ENCODE assay signal across 8 cellular contexts in the genomic region with DNA sequence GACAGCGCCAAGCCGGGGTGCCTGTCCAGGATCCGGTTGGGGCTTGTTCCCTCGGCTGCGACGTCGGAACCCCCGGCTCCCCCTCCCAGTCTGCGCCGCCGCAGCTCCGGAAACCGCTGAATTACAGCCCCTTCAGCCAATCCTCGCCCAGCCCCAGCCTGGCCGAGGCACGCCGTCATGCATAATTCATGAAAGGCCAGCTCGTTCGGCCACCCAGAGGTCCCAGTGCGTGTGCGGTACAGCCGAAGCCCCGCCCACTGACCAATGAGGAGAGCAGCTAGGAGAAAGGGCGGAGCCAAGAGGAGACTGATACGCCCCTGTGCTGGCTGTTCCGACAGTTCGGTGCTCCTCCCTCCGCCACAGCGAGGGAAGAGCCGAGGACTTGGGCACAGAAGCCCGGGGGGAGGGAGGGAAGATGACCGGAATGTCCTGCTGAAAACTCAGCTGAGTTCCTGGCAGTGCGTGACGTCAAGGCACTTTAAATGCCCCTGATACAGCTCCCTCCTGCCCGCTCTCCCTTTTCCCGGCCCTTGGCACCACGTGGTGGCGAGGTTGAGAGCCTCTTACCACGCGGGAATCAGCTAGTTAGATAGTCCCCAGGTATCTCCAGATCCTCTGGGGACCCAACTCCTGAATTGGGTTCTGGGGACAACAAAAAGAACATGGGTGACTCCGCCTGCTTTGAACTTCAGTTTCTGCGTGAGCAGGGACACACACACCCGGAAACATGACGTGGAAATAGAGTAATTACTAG. TPM values are rescaled to one million over a fixed set of nuclear protein-coding genes. Genes with fewer than 3 reads are reported as not detected.
DNase-seq lines count a peak whose midpoint lies in the region; ATAC-seq, FAIRE-seq and TF ChIP-seq lines count a peak whose summit lies in the region.

Gene STAT3, minus strand, starts transcription at position 62 of the 754 bp plus-strand sequence. CDS start 39,926 bp downstream, outside the sequence.

- H3K9me3 ChIP-seq in Loucy (ENCODE audit: insufficient read depth, low read depth, low read length), result no peaks in the 10 kb centered on the region

- peaks cover 38% of the 10 kb centered on the region for H4K20me1 ChIP-seq in Loucy (ENCODE audit: insufficient read depth, low read length, poor library complexity, severe bottlenecking)

- peak; percentile 81 for TF ChIP-seq POLR2A in H54 (IDR thresholded peaks at IDR 0.05; ENCODE audit: low read depth, low read length)

- peak within 1 kb of the TSS; percentile 97 for H3K9ac ChIP-seq in Loucy (ENCODE audit: low read depth, low read length, poor library complexity, severe bottlenecking)

- H3K79me2 ChIP-seq in Loucy (ENCODE audit: insufficient read depth, low read length), result peaks cover 45% of the 10 kb centered on the region

- H3K4me3 ChIP-seq in Loucy (ENCODE audit: low read length, poor library complexity, severe bottlenecking), result peak within 1 kb of the TSS; percentile 90

- peak within 1 kb of the TSS; percentile 93 for H3K4me3 Mint-ChIP-seq in natural killer cell

- H3K4me1 Mint-ChIP-seq in natural killer cell, result peaks cover 39 to 45% of the 10 kb centered on the region in 2 donors

- H3K4me2 ChIP-seq in Loucy (ENCODE audit: low read depth, low read length, poor library complexity, severe bottlenecking), result peak within 1 kb of the TSS; percentile 92

- no peaks in the 10 kb centered on the region for H3K36me3 Mint-ChIP-seq in natural killer cell

- no peaks in the 10 kb centered on the region for H3K9me2 ChIP-seq in Loucy (replicated peaks; ENCODE audit: low read depth, low read length)

- H3K36me3 ChIP-seq in Loucy (ENCODE audit: insufficient read depth, low read length), result no peaks in the 10 kb centered on the region

- DNase-seq in EL, result peak; percentile 100
- peak; percentile 95 for DNase-seq in H54 (ENCODE audit: insufficient read length, low spot score)
- peak; percentile 99 to 100 for DNase-seq in SHP77 (lab: John Stamatoyannopoulos, UW)
- DNase-seq in activated effector memory CD4-positive, alpha-beta T cell treated with Interleukin-2 at 50 U/mL for 16 hours, result peak; percentile 100
- DNase-seq in fibroblast of peridontal ligament (ENCODE audit: extremely low read depth), result peak; percentile 100
- peak; percentile 100 for DNase-seq in natural killer cell
- DNase-seq in stimulated activated naive CD4-positive, alpha-beta T cell treated with Interleukin-2 at 50 U/mL for 16 hours (lab: John Stamatoyannopoulos, UW), result peak; percentile 99

- peaks cover 34% of the 10 kb centered on the region for H3K4me1 ChIP-seq in Loucy (ENCODE audit: insufficient read depth, low read length, poor library complexity, severe bottlenecking)

- intact Hi-C loops in natural killer cell (cut with micrococcal nuclease), result loop anchor here (1.0 to 5.0 kb wide), 5 partner anchors 26 to 220 kb away; partner anchors contain the start of genes ATP6V0A1, RETREG3 and TUBG1

- 0 out of 2 replicates have a peak, but pooled peaks cover 1% of the 10 kb centered on the region for H3F3A ChIP-seq in Loucy (ENCODE audit: low read depth)

- ATAC-seq in natural killer cell, result peak; percentile 86 to 97 (median 89)

- H3K27ac Mint-ChIP-seq in natural killer cell, result peak within 1 kb of the TSS; percentile 99 to 100

- FAIRE-seq in H54 (lab: Jason Lieb, UNC), result peak; percentile 90

- peak within 1 kb of the TSS; percentile 85 for H2AFZ ChIP-seq in Loucy (ENCODE audit: low read length)

- no peak for TF ChIP-seq CTCF in Loucy (conservative IDR thresholded peaks at IDR 0.05; ENCODE audit: low read length)
- no peak for TF ChIP-seq CTCF in natural killer cell (IDR thresholded peaks at IDR 0.05)

- H3K27me3 ChIP-seq in Loucy (ENCODE audit: insufficient read depth, low read length, poor library complexity, severe bottlenecking), result no peaks in the 10 kb centered on the region

- H3K9me3 Mint-ChIP-seq in natural killer cell, result no peaks in the 10 kb centered on the region

- H3K27me3 Mint-ChIP-seq in natural killer cell (ENCODE audit: low read depth in 2 of 2), result no peaks in the 10 kb centered on the region

RNA-seq across cellular contexts. Expression of gene STAT3, which starts in this region (rescaled TPM):
- 100 to 1,000 TPM; 190 to 246 (median 206) TPM for total RNA-seq in natural killer cell

Comparison
In these comparisons a context has a peak if more than half of its experiments do, and no peak if none do; other contexts are left out.
1. Peak in every context shown above with its lines: DNase-seq, ATAC-seq and H3K4me3 ChIP-seq.